12 cellular contexts compared by ENCODE assay signal in the genomic region with DNA sequence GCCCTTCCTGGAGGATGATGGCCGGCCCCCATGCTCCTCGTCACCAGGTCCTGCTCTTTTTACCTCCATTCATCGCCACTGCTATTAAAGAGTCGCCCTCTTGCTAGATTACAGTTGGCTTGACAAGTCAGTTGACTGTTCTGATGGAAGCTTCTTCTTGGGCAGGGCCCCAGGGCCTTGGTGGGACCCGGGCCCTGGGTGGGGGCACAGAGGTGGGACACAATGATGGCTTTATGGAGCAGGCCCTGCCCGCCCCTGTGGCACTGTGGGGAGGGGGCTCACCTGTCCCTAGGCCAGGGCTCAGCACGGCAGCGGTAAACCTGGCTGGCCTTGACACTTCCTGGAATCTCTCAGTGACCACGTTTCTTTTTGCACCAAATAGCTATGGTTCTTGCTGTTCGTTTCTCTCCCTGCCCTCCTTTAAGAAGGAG. TPM values are rescaled to one million over a fixed set of nuclear protein-coding genes. Genes with fewer than 3 reads are reported as not detected.
DNase-seq lines count a peak whose midpoint lies in the region; ATAC-seq and TF ChIP-seq lines count a peak whose summit lies in the region.
"Had no signal": no experiment of that assay in that cellular context is flagged by ENCODE, and none has a peak within 500 bp of the region (broad histone marks: within the 10 kb centered on the region; RNA-seq: fewer than 3 reads in every experiment).

No MANE protein-coding gene starts in this region.

- H3K4me1 Mint-ChIP-seq in activated naive CD8-positive, alpha-beta T cell treated with anti-CD3 and anti-CD28 coated beads, Interleukin-2, amount 10 ng/mL, durations not matched to agents 7 days and 5 days: peaks cover 5% of the 10 kb centered on the region
- H3K4me1 Mint-ChIP-seq in naive thymus-derived CD8-positive, alpha-beta T cell: peaks cover 7 to 15% (median 13%) of the 10 kb centered on the region in 4 donors

- no peak overlapping the region for H3K27ac ChIP-seq in BLaER1
- peak overlapping the region; percentile 52 for H3K27ac ChIP-seq in DND-41 (ENCODE audit: low read length)
- H3K27ac ChIP-seq: epithelial cell of prostate, VCaP had no signal

- no peaks in the 10 kb centered on the region for H3K36me3 ChIP-seq in BLaER1
- H3K36me3 ChIP-seq in DND-41 (ENCODE audit: insufficient read depth, low read length): no peaks in the 10 kb centered on the region

- peaks cover 3% of the 10 kb centered on the region for H3K79me2 ChIP-seq in DND-41 (ENCODE audit: insufficient read depth, low read length)

- no peak for ATAC-seq in DND-41 (ENCODE audit: insufficient read depth, low read depth)
- no peak for ATAC-seq in activated naive CD8-positive, alpha-beta T cell treated with anti-CD3 and anti-CD28 coated beads, Interleukin-2, amount 10 ng/mL, durations not matched to agents 7 days and 5 days (ENCODE audit: low read depth)
- ATAC-seq in naive thymus-derived CD8-positive, alpha-beta T cell: no peak
- ATAC-seq in GM21619 (IDR thresholded peaks at IDR 0.05; ENCODE audit: unreplicated experiment): no peak
- no peak for ATAC-seq in GM21786 (IDR thresholded peaks at IDR 0.05; ENCODE audit: unreplicated experiment)

- no peak for TF ChIP-seq CTCF in DND-41 (IDR thresholded peaks at IDR 0.05; ENCODE audit: borderline replicate concordance, extremely low read depth, low read length, poor library complexity, severe bottlenecking)

- no peak overlapping the region for H3K9ac ChIP-seq in BLaER1
- H3K9ac ChIP-seq in DND-41 (ENCODE audit: low read depth, low read length): no peak overlapping the region

- DNase-seq in DND-41 (peak; percentile 6), Ammon's horn (ENCODE audit: low spot score) (no peak), NCI-H526 treated with DMSO at 0.1 percent for 48 hours (lab: John Stamatoyannopoulos, UW) (no peak)
- peak; percentile 26 for DNase-seq in activated naive CD8-positive, alpha-beta T cell treated with anti-CD3 and anti-CD28 coated beads, Interleukin-2, amount 10 ng/mL, durations not matched to agents 7 days and 5 days
- DNase-seq in naive thymus-derived CD8-positive, alpha-beta T cell: peak in 2 of 10 donors; percentile 14 to 27
- DNase-seq: Karpas-422, small intestine had no signal

- H4K20me1 ChIP-seq in BLaER1 (no peaks in the 10 kb centered on the region), DND-41 (ENCODE audit: insufficient read depth, low read length) (no peaks in the 10 kb centered on the region)

- POLR2A ChIA-PET in activated naive CD8-positive, alpha-beta T cell treated with anti-CD3 and anti-CD28 coated beads, Interleukin-2, amount 10 ng/mL, durations not matched to agents 7 days and 5 days (lab: Charles Lee): interaction anchor here (0.6 kb wide), 1 partner anchor 206 kb away, joined by 6 read pairs; no protein-coding TSS in a partner anchor
- POLR2A ChIA-PET in naive thymus-derived CD8-positive, alpha-beta T cell (lab: Charles Lee): no interaction called here

- H3K4me1 ChIP-seq in BLaER1 (peaks cover 63% of the 10 kb centered on the region), DND-41 (ENCODE audit: insufficient read depth, low read length) (peaks cover 52% of the 10 kb centered on the region)

- no peaks in the 10 kb centered on the region for H3K36me3 Mint-ChIP-seq in activated naive CD8-positive, alpha-beta T cell treated with anti-CD3 and anti-CD28 coated beads, Interleukin-2, amount 10 ng/mL, durations not matched to agents 7 days and 5 days
- H3K36me3 Mint-ChIP-seq in naive thymus-derived CD8-positive, alpha-beta T cell: no peaks in the 10 kb centered on the region

- H3K4me2 ChIP-seq in BLaER1 (peak overlapping the region; percentile 100), DND-41 (ENCODE audit: insufficient read depth, low read length) (no peak overlapping the region)

- H3K27me3 ChIP-seq in BLaER1: no peaks in the 10 kb centered on the region
- H3K27me3 ChIP-seq in DND-41 (ENCODE audit: insufficient read depth, low read length, poor library complexity): no peaks in the 10 kb centered on the region

- no peaks in the 10 kb centered on the region for H3K9me3 Mint-ChIP-seq in activated naive CD8-positive, alpha-beta T cell treated with anti-CD3 and anti-CD28 coated beads, Interleukin-2, amount 10 ng/mL, durations not matched to agents 7 days and 5 days
- H3K9me3 Mint-ChIP-seq in naive thymus-derived CD8-positive, alpha-beta T cell: no peaks in the 10 kb centered on the region

- H3K27me3 Mint-ChIP-seq in activated naive CD8-positive, alpha-beta T cell treated with anti-CD3 and anti-CD28 coated beads, Interleukin-2, amount 10 ng/mL, durations not matched to agents 7 days and 5 days: peaks cover 14% of the 10 kb centered on the region
- no peaks in the 10 kb centered on the region for H3K27me3 Mint-ChIP-seq in naive thymus-derived CD8-positive, alpha-beta T cell

- H3K27ac Mint-ChIP-seq in activated naive CD8-positive, alpha-beta T cell treated with anti-CD3 and anti-CD28 coated beads, Interleukin-2, amount 10 ng/mL, durations not matched to agents 7 days and 5 days: no peak overlapping the region
- H3K27ac Mint-ChIP-seq in naive thymus-derived CD8-positive, alpha-beta T cell: peak overlapping the region in 6 of 10 donors; percentile 19 to 74 (median 57)

- H3K4me3 ChIP-seq in BLaER1 (no peak overlapping the region), DND-41 (ENCODE audit: low read depth in 1 of 2, low read length in 2 of 2) (no peak overlapping the region)

- H3K4me3 Mint-ChIP-seq in activated naive CD8-positive, alpha-beta T cell treated with anti-CD3 and anti-CD28 coated beads, Interleukin-2, amount 10 ng/mL, durations not matched to agents 7 days and 5 days: no peak overlapping the region
- peak overlapping the region; percentile 56 to 85 (median 78) for H3K4me3 Mint-ChIP-seq in naive thymus-derived CD8-positive, alpha-beta T cell

- no peak overlapping the region for H2AFZ ChIP-seq in DND-41 (ENCODE audit: low read depth, low read length)

- H3K9me3 ChIP-seq in BLaER1: no peaks in the 10 kb centered on the region
- no peaks in the 10 kb centered on the region for H3K9me3 ChIP-seq in DND-41 (ENCODE audit: insufficient read depth, low read length, severe bottlenecking)

RNA-seq across cellular contexts. Expression of gene HS6ST1, which starts 4.8 kb away (rescaled TPM):
- total RNA-seq in activated naive CD8-positive, alpha-beta T cell treated with anti-CD3 and anti-CD28 coated beads, Interleukin-2, amount 10 ng/mL, durations not matched to agents 7 days and 5 days: 10 to 100 TPM; 10.1 to 11.4 TPM
- total RNA-seq in naive thymus-derived CD8-positive, alpha-beta T cell: 10 to 100 TPM; 14.4 to 15.2 TPM
- polyA plus RNA-seq in naive thymus-derived CD8-positive, alpha-beta T cell: 1 to 10 TPM; 3.2 to 4.2 (median 3.5) TPM

Comparison
In these comparisons a context has a peak if more than half of its experiments do, and no peak if none do; other contexts are left out.
1. DNase-seq: peak in DND-41 (single experiment) and activated naive CD8-positive, alpha-beta T cell treated with anti-CD3 and anti-CD28 coated beads, Interleukin-2, amount 10 ng/mL, durations not matched to agents 7 days and 5 days (single experiment); none in Ammon's horn (single experiment) and NCI-H526 treated with DMSO at 0.1 percent for 48 hours (single experiment).